14 cellular contexts compared by ENCODE assay signal in the genomic region with DNA sequence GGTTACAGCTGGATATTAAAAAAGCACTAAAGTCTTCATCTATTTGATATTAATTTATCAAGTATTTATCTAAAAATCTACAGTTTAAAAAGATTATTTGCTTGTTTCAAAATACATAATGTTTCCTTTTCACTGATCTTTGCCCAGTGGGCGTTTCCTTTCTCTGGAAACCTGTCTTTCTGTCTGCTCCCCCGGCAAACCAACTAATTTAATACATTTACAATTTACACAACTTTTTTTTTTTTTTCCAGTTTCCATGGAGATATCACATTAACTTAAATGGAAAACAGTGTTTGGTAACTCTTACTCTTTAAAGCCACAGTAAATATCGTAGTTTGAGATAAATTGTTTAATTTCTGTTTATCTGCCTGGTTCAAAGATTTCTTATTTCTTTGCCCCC. TPM values are rescaled to one million over a fixed set of nuclear protein-coding genes. Genes with fewer than 3 reads are reported as not detected.
"Had no signal": no experiment of that assay in that cellular context is flagged by ENCODE, and none has a peak within 500 bp of the region (broad histone marks: within the 10 kb centered on the region; RNA-seq: fewer than 3 reads in every experiment).

No MANE protein-coding gene starts in this region.

- H3K9me3 ChIP-seq: stomach had no signal

- H3K9ac ChIP-seq: parathyroid adenoma had no signal

- H3K27ac ChIP-seq: parathyroid adenoma, stomach had no signal

- H3K4me1 ChIP-seq: parathyroid adenoma had no signal

- H2AFZ ChIP-seq: parathyroid adenoma had no signal

- H3K27ac Mint-ChIP-seq: activated CD8-positive, alpha-beta T cell treated with anti-CD3 and anti-CD28 coated beads, Interleukin-2, amount 10 ng/mL, durations not matched to agents 7 days and 5 days; activated naive CD8-positive, alpha-beta T cell treated with anti-CD3 and anti-CD28 coated beads, Interleukin-2, amount 50 U/mL, for 24 hours; immature natural killer cell; nephron progenitor cell had no signal

- H3K4me3 ChIP-seq: stomach had no signal

- H3K36me3 ChIP-seq: stomach had no signal

- H3K4me1 Mint-ChIP-seq: immature natural killer cell had no signal

- H3K36me3 Mint-ChIP-seq: immature natural killer cell had no signal

- H3K4me3 Mint-ChIP-seq: activated CD8-positive, alpha-beta T cell treated with anti-CD3 and anti-CD28 coated beads, Interleukin-2, amount 10 ng/mL, durations not matched to agents 7 days and 5 days; activated naive CD8-positive, alpha-beta T cell treated with anti-CD3 and anti-CD28 coated beads, Interleukin-2, amount 50 U/mL, for 24 hours; immature natural killer cell; nephron progenitor cell had no signal

- DNase-seq: activated CD4-positive, alpha-beta T cell treated with anti-CD3 and anti-CD28 coated beads for 4 hours; activated CD8-positive, alpha-beta T cell treated with anti-CD3 and anti-CD28 coated beads, Interleukin-2, amount 10 ng/mL, durations not matched to agents 7 days and 5 days; activated naive CD4-positive, alpha-beta T cell treated with Interleukin-2 at 50 U/mL for 16 hours; activated naive CD8-positive, alpha-beta T cell treated with anti-CD3 and anti-CD28 coated beads, Interleukin-2, amount 50 U/mL, for 24 hours; cortex of kidney; effector memory CD4-positive, alpha-beta T cell; immature natural killer cell; left colon; nephron progenitor cell; retina; stomach; T-helper 9 cell; WERI-Rb-1 had no signal

- ATAC-seq: activated CD8-positive, alpha-beta T cell treated with anti-CD3 and anti-CD28 coated beads, Interleukin-2, amount 10 ng/mL, durations not matched to agents 7 days and 5 days; activated naive CD8-positive, alpha-beta T cell treated with anti-CD3 and anti-CD28 coated beads, Interleukin-2, amount 50 U/mL, for 24 hours; left colon had no signal

RNA-seq across cellular contexts. Expression of a gene that starts 5.3 kb away (rescaled TPM):
- total RNA-seq: activated CD8-positive, alpha-beta T cell treated with anti-CD3 and anti-CD28 coated beads, Interleukin-2, amount 10 ng/mL, durations not matched to agents 7 days and 5 days had no signal
- polyA plus RNA-seq: immature natural killer cell had no signal
